ENCODE assay signal across 31 cellular contexts in genomic region chr4:22801391-22801790, GRCh38.
DNase-seq lines count a peak whose midpoint lies in the region; ATAC-seq, FAIRE-seq and TF ChIP-seq lines count a peak whose summit lies in the region.
"Had no signal": no experiment of that assay in that cellular context is flagged by ENCODE, and none has a peak within 500 bp of the region (broad histone marks: within the 10 kb centered on the region; RNA-seq: fewer than 3 reads in every experiment).

No MANE protein-coding gene starts in this region.

- H3K9ac ChIP-seq in HepG2 (ENCODE audit: insufficient read depth, low read depth, low read length) (no peak overlapping the region), K562 (ENCODE audit: insufficient read depth in 1 of 2, low read depth in 2 of 2, low read length in 2 of 2) (no peak overlapping the region)
- H3K9ac ChIP-seq: BLaER1; BLaER1 treated with 17β-estradiol and CSF1 and Interleukin-3, amounts not matched to agents 10 nM and 100 nM had no signal

- H3K27me3 ChIP-seq in HepG2 (ENCODE audit: control insufficient read depth in 1 of 2, insufficient read depth in 2 of 2, low read length in 2 of 2) (no peaks in the 10 kb centered on the region), right lobe of liver (no peaks in the 10 kb centered on the region), K562 (ENCODE audit: control insufficient read depth in 2 of 2, insufficient read depth in 2 of 2, low read length in 2 of 2) (no peaks in the 10 kb centered on the region)
- H3K27me3 ChIP-seq: BE2C; BLaER1; BLaER1 treated with 17β-estradiol and CSF1 and Interleukin-3, amounts not matched to agents 10 nM and 100 nM had no signal

- DNase-seq in HepG2 (ENCODE audit: low spot score): no peak
- DNase-seq in right lobe of liver: no peak
- no peak for DNase-seq in K562 (ENCODE audit: extremely low read depth in 1 of 4, low spot score in 3 of 4)
- DNase-seq in MV-4-11 (lab: John Stamatoyannopoulos, UW): no peak
- DNase-seq: 8988T; ACHN; AML-193; BE2C; C1 segment of cervical spinal cord; Caco-2; Calu3; CD4-positive, alpha-beta memory T cell; CD4-positive, alpha-beta T cell; CD4-positive, CD25-positive, alpha-beta regulatory T cell; CD8-positive, alpha-beta memory T cell; CD8-positive, alpha-beta T cell; COR-L47; DMS 273 treated with DMSO at 0.1 percent for 48 hours; DMS153; DMS53; DMS79; DMS79 treated with DMSO at 0.1 percent for 48 hours; DND-41; EL had no signal

- H3K4me3 ChIP-seq in HepG2 (replicated peaks in 1 of 3; ENCODE audit: insufficient read depth in 1 of 3, low read depth in 2 of 3, low read length in 3 of 3) (no peak overlapping the region), right lobe of liver (no peak overlapping the region), K562 (no peak overlapping the region)
- H3K4me3 ChIP-seq: A549; BLaER1; BLaER1 treated with 17β-estradiol and CSF1 and Interleukin-3, amounts not matched to agents 10 nM and 100 nM had no signal

- FAIRE-seq in HepG2 (lab: Jason Lieb, UNC) (no peak), K562 (lab: Jason Lieb, UNC) (no peak)
- FAIRE-seq: A204.1, A549, D721Med had no signal

- BruUV-seq in HepG2 (replicated peaks; lab: Mats Ljungman, UMichigan) (no TSS peak), K562 (replicated peaks; lab: Mats Ljungman, UMichigan) (no TSS peak)

- TF ChIP-seq RAD21 in HepG2 (CRISPR knock-in tag; IDR thresholded peaks at IDR 0.05) (no peak), K562 (CRISPR knock-in tag; conservative IDR thresholded peaks at IDR 0.05 in 1 of 2, IDR thresholded peaks at IDR 0.05 in 1 of 2) (no peak)

- H3K4me1 ChIP-seq in HepG2 (ENCODE audit: insufficient read depth, low read length): no peaks in the 10 kb centered on the region
- no peaks in the 10 kb centered on the region for H3K4me1 ChIP-seq in right lobe of liver
- no peaks in the 10 kb centered on the region for H3K4me1 ChIP-seq in K562 (replicated peaks in 1 of 2; ENCODE audit: control insufficient read depth in 2 of 2, insufficient read depth in 2 of 2, low read length in 2 of 2)
- H3K4me1 ChIP-seq: A549; BE2C; BLaER1; BLaER1 treated with 17β-estradiol and CSF1 and Interleukin-3, amounts not matched to agents 10 nM and 100 nM; Caco-2 had no signal

- intact Hi-C loops in HepG2 (cut with micrococcal nuclease; ENCODE audit: unreplicated experiment) (no loop called here), right lobe of liver (cut with DNase I) (no loop called here), K562 (cut with micrococcal nuclease) (no loop called here)

- H2AFZ ChIP-seq in HepG2 (ENCODE audit: low read length): no peak overlapping the region
- no peak overlapping the region for H2AFZ ChIP-seq in K562 (ENCODE audit: low read depth, low read length)

- in situ Hi-C loops in HepG2 (cut with HindIII; ENCODE audit: extremely low pct_ligation_motif_present, low pct_unique_long_range_greater_than_20kb): no loop called here
- in situ Hi-C loops in K562 (cut with MboI): no loop called here

- H4K20me1 ChIP-seq in HepG2 (ENCODE audit: insufficient read depth, low read length): no peaks in the 10 kb centered on the region
- H4K20me1 ChIP-seq in K562 (replicated peaks; ENCODE audit: control insufficient read depth, insufficient read depth, low read length): no peaks in the 10 kb centered on the region
- H4K20me1 ChIP-seq: BLaER1; BLaER1 treated with 17β-estradiol and CSF1 and Interleukin-3, amounts not matched to agents 10 nM and 100 nM had no signal

- ATAC-seq in HepG2 (no peak), right lobe of liver (no peak), K562 (no peak)
- ATAC-seq: A549; CD8-positive, alpha-beta T cell had no signal

- CTCF ChIA-PET in HepG2 (lab: Yijun Ruan, JAX; ENCODE audit: low intra/inter-chr PET ratio, low total read pairs) (no interaction called here), K562 (lab: Yijun Ruan, JAX; ENCODE audit: low intra/inter-chr PET ratio) (no interaction called here)

- H3K9me1 ChIP-seq in K562 (ENCODE audit: control insufficient read depth, insufficient read depth, low read length): no peaks in the 10 kb centered on the region

- H3K79me2 ChIP-seq in HepG2 (ENCODE audit: insufficient read depth, low read length): no peaks in the 10 kb centered on the region
- no peaks in the 10 kb centered on the region for H3K79me2 ChIP-seq in K562 (ENCODE audit: control insufficient read depth, insufficient read depth, low read length)

- H3K9me3 ChIP-seq in HepG2 (ENCODE audit: low read length): no peaks in the 10 kb centered on the region
- H3K9me3 ChIP-seq in right lobe of liver: no peaks in the 10 kb centered on the region
- no peaks in the 10 kb centered on the region for H3K9me3 ChIP-seq in K562 (replicated peaks; ENCODE audit: control insufficient read depth, insufficient read depth, low read depth, low read length)
- H3K9me3 ChIP-seq: A549; BE2C; BLaER1; BLaER1 treated with 17β-estradiol and CSF1 and Interleukin-3, amounts not matched to agents 10 nM and 100 nM; Caco-2 had no signal

- TF ChIP-seq POLR2A in HepG2 (IDR thresholded peaks at IDR 0.05; ENCODE audit: insufficient read depth in 1 of 2, low read depth in 2 of 2, low read length in 2 of 2) (no peak), right lobe of liver (IDR thresholded peaks at IDR 0.05) (no peak), K562 (conservative IDR thresholded peaks at IDR 0.05) (no peak)

- H3K36me3 ChIP-seq in HepG2 (replicated peaks in 1 of 2; ENCODE audit: control insufficient read depth in 1 of 2, insufficient read depth in 2 of 2, low read length in 2 of 2): no peaks in the 10 kb centered on the region
- no peaks in the 10 kb centered on the region for H3K36me3 ChIP-seq in right lobe of liver
- H3K36me3 ChIP-seq in K562 (ENCODE audit: control insufficient read depth, insufficient read depth, low read length): no peaks in the 10 kb centered on the region
- H3K36me3 ChIP-seq: BE2C; BLaER1; BLaER1 treated with 17β-estradiol and CSF1 and Interleukin-3, amounts not matched to agents 10 nM and 100 nM had no signal

- TF ChIP-seq EP300 in HepG2 (IDR thresholded peaks at IDR 0.05; ENCODE audit: low read depth in 2 of 2, low read length in 2 of 2): no peak
- TF ChIP-seq EP300 in HepG2 (CRISPR knock-in tag; IDR thresholded peaks at IDR 0.05; ENCODE audit: borderline replicate concordance): no peak
- TF ChIP-seq EP300 in K562 (IDR thresholded peaks at IDR 0.05; ENCODE audit: low read length): no peak

- POLR2A ChIA-PET in HepG2 (lab: Yijun Ruan, JAX): no interaction called here
- POLR2A ChIA-PET in K562 (lab: Yijun Ruan, JAX): no interaction called here

- no peak overlapping the region for H3K4me2 ChIP-seq in HepG2 (ENCODE audit: low read depth, low read length)
- no peak overlapping the region for H3K4me2 ChIP-seq in K562 (ENCODE audit: insufficient read depth, low read length)
- H3K4me2 ChIP-seq: A549; BLaER1; BLaER1 treated with 17β-estradiol and CSF1 and Interleukin-3, amounts not matched to agents 10 nM and 100 nM had no signal

- TF ChIP-seq CTCF in HepG2 (CRISPR knock-in tag; IDR thresholded peaks at IDR 0.05): no peak
- TF ChIP-seq CTCF in right lobe of liver (IDR thresholded peaks at IDR 0.05): no peak
- TF ChIP-seq CTCF in K562 (IDR thresholded peaks at IDR 0.05 in 2 of 3, conservative IDR thresholded peaks at IDR 0.05 in 1 of 3; ENCODE audit: insufficient read depth in 2 of 3, low read depth in 1 of 3, low read length in 3 of 3): no peak

- H3K27ac ChIP-seq in HepG2 (ENCODE audit: extremely low read length, insufficient read depth, low read length) (no peak overlapping the region), right lobe of liver (no peak overlapping the region), K562 (ENCODE audit: extremely low read depth, low read depth, low read length) (no peak overlapping the region)
- H3K27ac ChIP-seq: 22Rv1; A549; BLaER1; BLaER1 treated with 17β-estradiol and CSF1 and Interleukin-3, amounts not matched to agents 10 nM and 100 nM; C4-2B had no signal

TF ChIP-seq in HepG2, 621 proteins besides CTCF, POLR2A, EP300 and RAD21:
- peak; percentile 92 for TF ChIP-seq HNRNPK (IDR thresholded peaks at IDR 0.05; ENCODE audit: low read depth, low read length, poor library complexity, severe bottlenecking)
- TF ChIP-seq HNRNPH1 (optimal IDR thresholded peaks at IDR 0.05; ENCODE audit: low read depth, low read length): no peak

TF ChIP-seq in K562, 482 proteins besides CTCF, POLR2A, EP300 and RAD21:
- TF ChIP-seq DNMT1 (IDR thresholded peaks at IDR 0.05): no peak
- peak; percentile 71 for TF ChIP-seq PCBP2 (IDR thresholded peaks at IDR 0.05; ENCODE audit: low read depth, low read length, poor library complexity, severe bottlenecking)
- no peak for TF ChIP-seq ZNF184 (CRISPR knock-in tag; IDR thresholded peaks at IDR 0.05)

Comparison
In these comparisons a context has a peak if more than half of its experiments do, and no peak if none do; other contexts are left out.
1. Of the 241 proteins assayed by ChIP-seq in both HepG2 and K562: peak only in HepG2: HNRNPK; only in K562: PCBP2; in both: none; in neither: 239.